8 cellular contexts compared by ENCODE assay signal in genomic region chr11:35907648-35908431, GRCh38. TPM values are rescaled to one million over a fixed set of nuclear protein-coding genes. Genes with fewer than 3 reads are reported as not detected.
DNase-seq lines count a peak whose midpoint lies in the region; ATAC-seq and TF ChIP-seq lines count a peak whose summit lies in the region.

No MANE protein-coding gene starts in this region.

- no CpG with 5 or more reads among the region's 4 CpGs for WGBS in H9 (ENCODE audit: extremely low coverage, insufficient read length, low lambda C conversion rate)

- POLR2A ChIA-PET in WTC11 (lab: Charles Lee) = no interaction called here

- H3K9me3 ChIP-seq in Loucy (ENCODE audit: insufficient read depth, low read depth, low read length) (peaks cover 6% of the 10 kb centered on the region), H9 (ENCODE audit: control insufficient read depth, low read depth, low read length) (no peaks in the 10 kb centered on the region)

- no peak overlapping the region for H3K9ac ChIP-seq in Loucy (ENCODE audit: low read depth, low read length, poor library complexity, severe bottlenecking)
- H3K9ac ChIP-seq in H9 (ENCODE audit: extremely low read depth, insufficient read length, low read length) = no peak overlapping the region

- no peak overlapping the region for H2BK20ac ChIP-seq in H9 (ENCODE audit: low read depth, low read length, poor library complexity, severe bottlenecking)

- H3K9me3 Mint-ChIP-seq in WTC11 (peaks cover 19% of the 10 kb centered on the region), immature natural killer cell (peaks cover 2 to 12% (median 6%) of the 10 kb centered on the region in 6 donors), H9 (peaks cover 13 to 14% of the 10 kb centered on the region in 2 experiments)
- H3K9me3 Mint-ChIP-seq in activated T-cell treated with anti-CD3 and anti-CD28 coated beads, Interleukin-2, amount 50 U/mL, for 4 hours = peaks cover 7% of the 10 kb centered on the region

- H3K4me3 Mint-ChIP-seq in WTC11 = no peak overlapping the region
- H3K4me3 Mint-ChIP-seq in activated T-cell treated with anti-CD3 and anti-CD28 coated beads, Interleukin-2, amount 50 U/mL, for 4 hours = no peak overlapping the region
- no peak overlapping the region for H3K4me3 Mint-ChIP-seq in immature natural killer cell
- no peak overlapping the region for H3K4me3 Mint-ChIP-seq in H9

- no peaks in the 10 kb centered on the region for H3K36me3 ChIP-seq in Loucy (ENCODE audit: insufficient read depth, low read length)

- H3K14ac ChIP-seq in H9 (ENCODE audit: insufficient read depth, low read length) = no peak overlapping the region

- H3K27me3 Mint-ChIP-seq in WTC11 (ENCODE audit: low read depth) = 0 out of 2 replicates have a peak, but pooled peaks cover under 1% of the 10 kb centered on the region
- H3K27me3 Mint-ChIP-seq in activated T-cell treated with anti-CD3 and anti-CD28 coated beads, Interleukin-2, amount 50 U/mL, for 4 hours (ENCODE audit: low read depth) = peaks cover 9% of the 10 kb centered on the region
- peaks cover 4 to 11% (median 8%) of the 10 kb centered on the region in 3 donors for H3K27me3 Mint-ChIP-seq in immature natural killer cell (ENCODE audit: low read depth in 3 of 3)
- H3K27me3 Mint-ChIP-seq in H9 (ENCODE audit: low read depth) = peaks cover 3% of the 10 kb centered on the region; the same call in 1 of the 2 replicates

- H2BK5ac ChIP-seq in H9 (ENCODE audit: insufficient read length, low read length) = no peak overlapping the region

- no peaks in the 10 kb centered on the region for H3K23me2 ChIP-seq in H9 (ENCODE audit: insufficient read length, low read depth, low read length, poor library complexity, severe bottlenecking)

- no peak overlapping the region for H3K18ac ChIP-seq in H9 (ENCODE audit: insufficient read length, low read depth, low read length)

- no peak overlapping the region for H3K23ac ChIP-seq in H9 (ENCODE audit: insufficient read length, low read depth, low read length)

- H2AK5ac ChIP-seq in H9 (ENCODE audit: insufficient read length, low read length) = no peak overlapping the region

- H2BK12ac ChIP-seq in H9 (ENCODE audit: insufficient read length, low read depth, low read length) = no peak overlapping the region

- H4K20me1 ChIP-seq in Loucy (ENCODE audit: insufficient read depth, low read length, poor library complexity, severe bottlenecking) (no peaks in the 10 kb centered on the region), H9 (ENCODE audit: control insufficient read depth, insufficient read depth, insufficient read length) (no peaks in the 10 kb centered on the region)

- no peaks in the 10 kb centered on the region for H3K27me3 ChIP-seq in Loucy (ENCODE audit: insufficient read depth, low read length, poor library complexity, severe bottlenecking)
- no peaks in the 10 kb centered on the region for H3K27me3 ChIP-seq in H9 (ENCODE audit: insufficient read depth, low read length)

- ATAC-seq in GM21619 (IDR thresholded peaks at IDR 0.05; ENCODE audit: unreplicated experiment) (peak; percentile 74), WTC11 (no peak)
- ATAC-seq in activated T-cell treated with anti-CD3 and anti-CD28 coated beads, Interleukin-2, amount 50 U/mL, for 4 hours = no peak

- no peak overlapping the region for H2BK120ac ChIP-seq in H9 (ENCODE audit: low read depth, low read length, poor library complexity, severe bottlenecking)

- no peak overlapping the region for H4K91ac ChIP-seq in H9 (ENCODE audit: insufficient read length, low read depth, low read length)

- H3K79me2 ChIP-seq in Loucy (ENCODE audit: insufficient read depth, low read length) (no peaks in the 10 kb centered on the region), H9 (ENCODE audit: insufficient read depth, low read length) (no peaks in the 10 kb centered on the region)

- H3K4me3 ChIP-seq in Loucy (ENCODE audit: low read length, poor library complexity, severe bottlenecking) (peak overlapping the region; percentile 1), fibroblast of mammary gland (ENCODE audit: control insufficient read depth, low read depth, low read length) (no peak overlapping the region)

- no peaks in the 10 kb centered on the region for H3F3A ChIP-seq in Loucy (ENCODE audit: low read depth)

- H3T11ph ChIP-seq in H9 (ENCODE audit: low read length) = no peak overlapping the region

- no peak overlapping the region for H3K4ac ChIP-seq in H9 (ENCODE audit: low read depth, low read length)

- TF ChIP-seq CTCF in Loucy (conservative IDR thresholded peaks at IDR 0.05; ENCODE audit: low read length) = no peak
- TF ChIP-seq CTCF in fibroblast of mammary gland (conservative IDR thresholded peaks at IDR 0.05; ENCODE audit: control insufficient read depth, insufficient read depth, low read depth, low read length) = no peak
- TF ChIP-seq CTCF in WTC11 (IDR thresholded peaks at IDR 0.05) = no peak
- TF ChIP-seq CTCF in H9 (conservative IDR thresholded peaks at IDR 0.05) = no peak

- H2AFZ ChIP-seq in Loucy (ENCODE audit: low read length) = peak overlapping the region; percentile 34; the same call in 1 of the 2 replicates
- H2AFZ ChIP-seq in H9 (ENCODE audit: low read length) = no peak overlapping the region

- H3K79me1 ChIP-seq in H9 (ENCODE audit: insufficient read depth, low read depth, low read length, poor library complexity, severe bottlenecking) = no peaks in the 10 kb centered on the region

- CTCF ChIA-PET in WTC11 (lab: Charles Lee) = interaction anchor here (0.6 to 0.7 kb wide), 2 partner anchors 86 to 157 kb away, joined by 3 read pairs; no protein-coding TSS in a partner anchor

- H2BK15ac ChIP-seq in H9 (ENCODE audit: low read depth, low read length) = no peak overlapping the region

- DNase-seq in EH (ENCODE audit: low read depth) (peak; percentile 50), fibroblast of mammary gland (ENCODE audit: low read depth) (peak; percentile 100), WTC11 (ENCODE audit: low spot score) (no peak), immature natural killer cell (no peak), H9 (no peak)
- no peak for DNase-seq in activated T-cell treated with anti-CD3 and anti-CD28 coated beads, Interleukin-2, amount 50 U/mL, for 4 hours

- no peak overlapping the region for H3K27ac Mint-ChIP-seq in WTC11
- H3K27ac Mint-ChIP-seq in immature natural killer cell = no peak overlapping the region
- H3K27ac Mint-ChIP-seq in H9 = no peak overlapping the region

- H3K9me2 ChIP-seq in Loucy (replicated peaks; ENCODE audit: low read depth, low read length) = no peaks in the 10 kb centered on the region

- no peak overlapping the region for H3K56ac ChIP-seq in H9 (ENCODE audit: insufficient read length, low read depth, low read length)

- H3K4me2 ChIP-seq in Loucy (ENCODE audit: low read depth, low read length, poor library complexity, severe bottlenecking) (peak overlapping the region; percentile 41), H9 (ENCODE audit: insufficient read depth, insufficient read length, low read length) (no peak overlapping the region)

- H4K5ac ChIP-seq in H9 (ENCODE audit: insufficient read length, low read depth, low read length) = no peak overlapping the region

- no peak overlapping the region for H4K8ac ChIP-seq in H9 (replicated peaks; ENCODE audit: insufficient read length, low read depth, low read length)

- no peak overlapping the region for H3K27ac ChIP-seq in H9 (ENCODE audit: insufficient read length, low read depth, low read length)

- H3K4me1 Mint-ChIP-seq in WTC11 (peaks cover 8% of the 10 kb centered on the region), immature natural killer cell (no peaks in the 10 kb centered on the region), H9 (peaks cover 7 to 9% of the 10 kb centered on the region in 2 experiments)
- no peaks in the 10 kb centered on the region for H3K4me1 Mint-ChIP-seq in activated T-cell treated with anti-CD3 and anti-CD28 coated beads, Interleukin-2, amount 50 U/mL, for 4 hours (ENCODE audit: low read depth)

- H3K36me3 Mint-ChIP-seq in WTC11 (peaks cover 7% of the 10 kb centered on the region), immature natural killer cell (no peaks in the 10 kb centered on the region), H9 (ENCODE audit: insufficient read depth in 1 of 3, low read depth in 3 of 3) (peaks cover 6 to 13% (median 7%) of the 10 kb centered on the region in 3 experiments; a peak in 6 of 7 replicates)
- H3K36me3 Mint-ChIP-seq in activated T-cell treated with anti-CD3 and anti-CD28 coated beads, Interleukin-2, amount 50 U/mL, for 4 hours (ENCODE audit: insufficient read depth) = no peaks in the 10 kb centered on the region

- H3K4me1 ChIP-seq in Loucy (ENCODE audit: insufficient read depth, low read length, poor library complexity, severe bottlenecking) (peaks cover 35% of the 10 kb centered on the region), H9 (ENCODE audit: insufficient read depth, low read length) (no peaks in the 10 kb centered on the region)

TF ChIP-seq in WTC11, 78 proteins besides CTCF, POLR2A, EP300 and RAD21 (continues in another document):
- TF ChIP-seq PREB (CRISPR knock-in tag; IDR thresholded peaks at IDR 0.05; ENCODE audit: borderline replicate concordance) (no peak), NR3C1 (CRISPR knock-in tag; conservative IDR thresholded peaks at IDR 0.05; ENCODE audit: low read depth) (no peak), GTF2I (CRISPR knock-in tag; conservative IDR thresholded peaks at IDR 0.05) (no peak), SMAD4 (CRISPR knock-in tag; IDR thresholded peaks at IDR 0.05) (no peak), JUN (CRISPR knock-in tag; IDR thresholded peaks at IDR 0.05) (no peak), ZSCAN18 (CRISPR knock-in tag; IDR thresholded peaks at IDR 0.05) (no peak)

RNA-seq across cellular contexts. Expression of gene LDLRAD3, which starts 36.0 kb away (rescaled TPM):
- total RNA-seq in WTC11 (2021) (12.6 to 14.5 TPM (median 14.5 TPM) in 3 replicates), H9 (2021) (11.5 and 12.1 TPM in 2 replicates)
- total RNA-seq in activated T-cell treated with anti-CD3 and anti-CD28 coated beads, Interleukin-2, amount 50 U/mL, for 4 hours = under 1 TPM; 0.29 to 0.76 (median 0.71) TPM
- under 1 TPM in 1 of 3 donors, not detected in 2; 0.84 TPM for polyA plus RNA-seq in immature natural killer cell

Comparison
In these comparisons a context has a peak if more than half of its experiments do, and no peak if none do; other contexts are left out.
1. DNase-seq: peak in EH (single experiment) and fibroblast of mammary gland (single experiment); none in WTC11 (single experiment), activated T-cell treated with anti-CD3 and anti-CD28 coated beads, Interleukin-2, amount 50 U/mL, for 4 hours (single experiment), immature natural killer cell (0 of 3) and H9 (single experiment).